Comparison of ENCODE assay signal across 27 cellular contexts in the genomic region with DNA sequence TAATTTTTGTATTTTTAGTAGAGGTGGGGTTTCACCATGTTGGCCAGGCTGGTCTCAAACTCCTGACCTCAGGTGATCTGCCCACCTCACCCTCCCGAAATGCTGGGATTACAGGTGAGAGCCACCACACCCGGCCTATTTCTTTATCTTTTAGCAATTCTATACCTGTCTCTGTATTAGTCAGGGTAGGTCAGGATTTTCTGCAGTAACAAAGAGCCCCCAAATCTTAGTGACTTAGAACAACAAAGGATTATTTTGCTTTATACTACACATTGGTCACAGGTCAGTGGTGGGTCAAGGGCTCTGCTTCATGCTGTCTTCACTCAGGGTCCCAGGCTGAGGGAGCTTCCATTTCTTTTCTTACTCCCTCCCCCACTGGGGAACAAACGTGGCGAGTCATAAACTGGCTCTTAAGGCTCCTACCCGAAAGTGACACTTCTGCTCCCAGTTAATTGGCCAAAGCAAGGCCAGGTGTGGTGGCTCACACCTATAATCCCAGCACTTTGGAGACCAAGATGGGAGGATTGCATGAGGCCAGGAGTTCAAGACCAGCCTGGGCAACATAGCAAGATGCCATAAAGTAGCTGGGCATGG.
"Had no signal": no experiment of that assay in that cellular context is flagged by ENCODE, and none has a peak within 500 bp of the region (broad histone marks: within the 10 kb centered on the region; RNA-seq: fewer than 3 reads in every experiment).

No MANE protein-coding gene starts in this region.

- H3K9me3 Mint-ChIP-seq: activated B cell treated with CpG ODN at 0.5 μM for 24 hours; activated naive CD4-positive, alpha-beta T cell treated with anti-CD3 and anti-CD28 coated beads for 36 hours; activated naive CD8-positive, alpha-beta T cell treated with anti-CD3 and anti-CD28 coated beads, Interleukin-2, amount 10 ng/mL, durations not matched to agents 7 days and 5 days; natural killer cell; T-cell; T-helper 2 cell treated with Interferon-gamma antibody and Interleukin-4, amounts not matched to agents 5 μg/mL and 100 μg/mL, for 36 hours had no signal

- H3K27me3 Mint-ChIP-seq: activated B cell treated with CpG ODN at 0.5 μM for 24 hours; activated CD4-positive, alpha-beta T cell treated with anti-CD3 and anti-CD28 coated beads for 36 hours; activated naive CD8-positive, alpha-beta T cell treated with anti-CD3 and anti-CD28 coated beads, Interleukin-2, amount 10 ng/mL, durations not matched to agents 7 days and 5 days; T-cell had no signal

- H3K9me3 ChIP-seq: ascending aorta, left lung, lower lobe of right lung, testis, transverse colon, uterus had no signal

- DNase-seq: activated B cell treated with CpG ODN at 0.5 μM for 24 hours; activated CD8-positive, alpha-beta memory T cell treated with anti-CD3 and anti-CD28 coated beads for 24 hours; activated effector memory CD4-positive, alpha-beta T cell treated with Interleukin-2 at 50 U/mL for 16 hours; activated naive CD8-positive, alpha-beta T cell treated with anti-CD3 and anti-CD28 coated beads, Interleukin-2, amount 10 ng/mL, durations not matched to agents 7 days and 5 days; activated T-cell treated with anti-CD3 and anti-CD28 coated beads, Interleukin-2, amount 50 U/mL, for 1 hour; foreskin melanocyte; heart right ventricle; kidney glomerular epithelial cell; left lung; lower lobe of right lung; mesendoderm; natural killer cell; stimulated activated CD4-positive, alpha-beta T cell treated with anti-CD3 and anti-CD28 coated beads, Interleukin-12 subunit alpha, Interleukin-12 subunit beta, amount 100 ng/mL, for 4 hours; stimulated activated CD4-positive, alpha-beta T cell treated with anti-CD3 and anti-CD28 coated beads, Interleukin-4, amount 100 ng/mL, for 1 hour; stimulated activated naive CD8-positive, alpha-beta T cell treated with anti-CD3 and anti-CD28 coated beads, Interleukin-15, Interleukin-2, amounts not matched to agents 100 U/mL and 50 U/mL, for 24 hours; T-cell; testis; transverse colon; uterus had no signal

- H3K27ac Mint-ChIP-seq: activated B cell treated with CpG ODN at 0.5 μM for 24 hours; activated naive CD8-positive, alpha-beta T cell treated with anti-CD3 and anti-CD28 coated beads, Interleukin-2, amount 10 ng/mL, durations not matched to agents 7 days and 5 days; natural killer cell; T-cell; T-helper 2 cell treated with Interferon-gamma antibody and Interleukin-4, amounts not matched to agents 5 μg/mL and 100 μg/mL, for 36 hours had no signal

- H3K36me3 Mint-ChIP-seq: natural killer cell had no signal

- H3K36me3 ChIP-seq: uterus had no signal

- ATAC-seq: heart right ventricle; left lung; lower lobe of right lung; natural killer cell; sciatic nerve; stimulated activated naive CD8-positive, alpha-beta T cell treated with anti-CD3 and anti-CD28 coated beads, Interleukin-15, Interleukin-2, amounts not matched to agents 100 U/mL and 50 U/mL, for 24 hours; T-cell had no signal

- H3K27me3 ChIP-seq: ascending aorta, cardiac muscle cell, esophagus muscularis mucosa, heart right ventricle, left lung, testis, transverse colon, uterus had no signal

- H3K4me3 Mint-ChIP-seq: activated B cell treated with CpG ODN at 0.5 μM for 24 hours; activated CD4-positive, alpha-beta T cell treated with anti-CD3 and anti-CD28 coated beads for 36 hours; activated naive CD4-positive, alpha-beta T cell treated with anti-CD3 and anti-CD28 coated beads for 36 hours; activated naive CD8-positive, alpha-beta T cell treated with anti-CD3 and anti-CD28 coated beads, Interleukin-2, amount 10 ng/mL, durations not matched to agents 7 days and 5 days; natural killer cell; T-cell; T-helper 2 cell treated with Interferon-gamma antibody and Interleukin-4, amounts not matched to agents 5 μg/mL and 100 μg/mL, for 36 hours had no signal

- H3K27ac ChIP-seq: cardiac muscle cell, left lung, lower lobe of right lung, skin epidermis, transverse colon, uterus had no signal

- H3K4me3 ChIP-seq: ascending aorta, cardiac muscle cell, esophagus muscularis mucosa, heart right ventricle, left lung, lower lobe of right lung, skin epidermis, testis, transverse colon, uterus had no signal
